In genomic region chr13:99774644-99775043, GRCh38 we compare ENCODE assay signal across 18 cellular contexts.
"Had no signal": no experiment of that assay in that cellular context is flagged by ENCODE, and none has a peak within 500 bp of the region (broad histone marks: within the 10 kb centered on the region; RNA-seq: fewer than 3 reads in every experiment).

No MANE protein-coding gene starts in this region.

- H3K36me3 ChIP-seq: gastrocnemius medialis, upper lobe of left lung, uterus had no signal

- H3K27me3 ChIP-seq: esophagus muscularis mucosa, gastrocnemius medialis, right atrium auricular region, sigmoid colon, tibial artery, upper lobe of left lung, uterus had no signal

- H3K4me1 ChIP-seq: esophagus muscularis mucosa, gastrocnemius medialis, parathyroid adenoma, right atrium auricular region, sigmoid colon, upper lobe of left lung, uterus had no signal

- DNase-seq: effector memory CD8-positive, alpha-beta T cell; gastrocnemius medialis; immature natural killer cell; kidney; left cardiac atrium; mesendoderm; naive B cell; sigmoid colon; stimulated activated CD4-positive, alpha-beta T cell treated with anti-CD3 and anti-CD28 coated beads, Interleukin-4, amount 100 ng/mL, for 1 hour; stimulated activated CD8-positive, alpha-beta memory T cell treated with anti-CD3 and anti-CD28 coated beads, Interleukin-4, amount 100 ng/mL, for 48 hours; tibial artery; upper lobe of left lung; uterus had no signal

- H3K9ac ChIP-seq: parathyroid adenoma had no signal

- H3K79me2 ChIP-seq: parathyroid adenoma had no signal

- H2AFZ ChIP-seq: parathyroid adenoma had no signal

- ATAC-seq: effector memory CD8-positive, alpha-beta T cell; gastrocnemius medialis; left cardiac atrium; stimulated activated effector memory CD8-positive, alpha-beta T cell treated with anti-CD3 and anti-CD28 coated beads, Interleukin-12 subunit alpha, Interleukin-12 subunit beta, amount 100 ng/mL, for 72 hours had no signal

- H3K4me3 ChIP-seq: esophagus muscularis mucosa, gastrocnemius medialis, right atrium auricular region, sigmoid colon, tibial artery, upper lobe of left lung, uterus had no signal

- H3K27ac ChIP-seq: epithelial cell of prostate, esophagus muscularis mucosa, gastrocnemius medialis, parathyroid adenoma, right atrium auricular region, sigmoid colon, tibial artery, upper lobe of left lung, uterus had no signal

- H3K9me3 ChIP-seq: esophagus muscularis mucosa, gastrocnemius medialis, right atrium auricular region, sigmoid colon, tibial artery, upper lobe of left lung, uterus had no signal
